25 cellular contexts compared by ENCODE assay signal in genomic region chr7:10802011-10802410, GRCh38.
"Had no signal": no experiment of that assay in that cellular context is flagged by ENCODE, and none has a peak within 500 bp of the region (broad histone marks: within the 10 kb centered on the region; RNA-seq: fewer than 3 reads in every experiment).

No MANE protein-coding gene starts in this region.

- H3K27me3 ChIP-seq: adrenal gland, body of pancreas had no signal

- H3K27ac ChIP-seq: adrenal gland, body of pancreas, KMS-11 had no signal

- H3K4me3 Mint-ChIP-seq: activated CD8-positive, alpha-beta T cell treated with anti-CD3 and anti-CD28 coated beads for 36 hours; activated naive CD4-positive, alpha-beta T cell treated with anti-CD3 and anti-CD28 coated beads, Interleukin-2, amount 10 ng/mL, durations not matched to agents 7 days and 5 days; activated naive CD8-positive, alpha-beta T cell treated with anti-CD3 and anti-CD28 coated beads, Interleukin-2, amount 10 ng/mL, durations not matched to agents 7 days and 5 days; activated T-cell treated with anti-CD3 and anti-CD28 coated beads, Interleukin-2, amount 50 U/mL, for 72 hours; IgD-negative memory B cell; T-helper 1 cell treated with Interleukin-12 subunit alpha and Interleukin-12 subunit beta and Interleukin-4 antibody, amounts not matched to agents 30 μg/mL and 1 μg/mL, for 36 hours had no signal

- H3K36me3 Mint-ChIP-seq: activated naive CD4-positive, alpha-beta T cell treated with anti-CD3 and anti-CD28 coated beads, Interleukin-2, amount 10 ng/mL, durations not matched to agents 7 days and 5 days; activated naive CD8-positive, alpha-beta T cell treated with anti-CD3 and anti-CD28 coated beads, Interleukin-2, amount 10 ng/mL, durations not matched to agents 7 days and 5 days had no signal

- H3K4me3 ChIP-seq: adrenal gland, body of pancreas, MG63 had no signal

- H3K9me3 Mint-ChIP-seq: activated CD8-positive, alpha-beta T cell treated with anti-CD3 and anti-CD28 coated beads for 36 hours; activated naive CD4-positive, alpha-beta T cell treated with anti-CD3 and anti-CD28 coated beads, Interleukin-2, amount 10 ng/mL, durations not matched to agents 7 days and 5 days; activated naive CD8-positive, alpha-beta T cell treated with anti-CD3 and anti-CD28 coated beads, Interleukin-2, amount 10 ng/mL, durations not matched to agents 7 days and 5 days; activated T-cell treated with anti-CD3 and anti-CD28 coated beads, Interleukin-2, amount 50 U/mL, for 72 hours; activated T-helper 2 cell treated with anti-CD3 and anti-CD28 coated beads, Interferon-gamma antibody, Interleukin-2, Interleukin-4, amounts not matched to agents 10 μg/mL and 5 μg/mL and 100 μg/mL, durations not matched to agents 14 hours and 24 hours and 36 hours; IgD-negative memory B cell; T-helper 1 cell treated with Interleukin-12 subunit alpha and Interleukin-12 subunit beta and Interleukin-4 antibody, amounts not matched to agents 30 μg/mL and 1 μg/mL, for 36 hours had no signal

- H3K9me3 ChIP-seq: adrenal gland, body of pancreas, MG63 had no signal

- DNase-seq: activated CD4-positive, alpha-beta T cell treated with anti-CD3 and anti-CD28 coated beads for 4 hours; activated CD8-positive, alpha-beta memory T cell treated with anti-CD3 and anti-CD28 coated beads, Interleukin-2, amount 50 U/mL, for 4 hours; activated CD8-positive, alpha-beta T cell treated with anti-CD3 and anti-CD28 coated beads for 36 hours; activated gamma-delta T cell treated with Interleukin-2 at 50 U/mL for 16 hours; activated naive CD4-positive, alpha-beta T cell treated with anti-CD3 and anti-CD28 coated beads, Interleukin-2, amount 10 ng/mL, durations not matched to agents 7 days and 5 days; activated naive CD8-positive, alpha-beta T cell treated with anti-CD3 and anti-CD28 coated beads, Interleukin-2, amount 10 ng/mL, durations not matched to agents 7 days and 5 days; activated T-cell treated with anti-CD3 and anti-CD28 coated beads, Interleukin-2, amount 50 U/mL, for 72 hours; adrenal gland; anterior cingulate cortex; body of pancreas; MV-4-11; NCI-H1092 treated with DMSO at 0.1 percent for 48 hours; NCI-H1436; NCI-H1694 treated with DMSO at 0.1 percent for 48 hours; NCI-H2029 treated with DMSO at 0.1 percent for 48 hours; NCI-H510A treated with DMSO at 0.1 percent for 48 hours; NCI-H69; SHP77 treated with DMSO at 0.1 percent for 48 hours had no signal

- H3K4me1 Mint-ChIP-seq: activated naive CD4-positive, alpha-beta T cell treated with anti-CD3 and anti-CD28 coated beads, Interleukin-2, amount 10 ng/mL, durations not matched to agents 7 days and 5 days; activated naive CD8-positive, alpha-beta T cell treated with anti-CD3 and anti-CD28 coated beads, Interleukin-2, amount 10 ng/mL, durations not matched to agents 7 days and 5 days; IgD-negative memory B cell had no signal

- H3K27ac Mint-ChIP-seq: activated CD8-positive, alpha-beta T cell treated with anti-CD3 and anti-CD28 coated beads for 36 hours; activated naive CD4-positive, alpha-beta T cell treated with anti-CD3 and anti-CD28 coated beads, Interleukin-2, amount 10 ng/mL, durations not matched to agents 7 days and 5 days; activated naive CD8-positive, alpha-beta T cell treated with anti-CD3 and anti-CD28 coated beads, Interleukin-2, amount 10 ng/mL, durations not matched to agents 7 days and 5 days; activated T-cell treated with anti-CD3 and anti-CD28 coated beads, Interleukin-2, amount 50 U/mL, for 72 hours; activated T-helper 2 cell treated with anti-CD3 and anti-CD28 coated beads, Interferon-gamma antibody, Interleukin-2, Interleukin-4, amounts not matched to agents 10 μg/mL and 5 μg/mL and 100 μg/mL, durations not matched to agents 14 hours and 24 hours and 36 hours; IgD-negative memory B cell; T-helper 1 cell treated with Interleukin-12 subunit alpha and Interleukin-12 subunit beta and Interleukin-4 antibody, amounts not matched to agents 30 μg/mL and 1 μg/mL, for 36 hours had no signal

- H3K36me3 ChIP-seq: adrenal gland, MG63 had no signal

- H3K4me2 ChIP-seq: KMS-11 had no signal

- ATAC-seq: activated CD4-positive, CD25-positive, alpha-beta regulatory T cell treated with anti-CD3 and anti-CD28 coated beads, Interleukin-2, amount 50 U/mL, for 24 hours; activated CD8-positive, alpha-beta T cell treated with anti-CD3 and anti-CD28 coated beads for 36 hours; activated T-cell treated with anti-CD3 and anti-CD28 coated beads, Interleukin-2, amount 50 U/mL, for 72 hours; body of pancreas; PC-3 had no signal

- H3K27me3 Mint-ChIP-seq: activated naive CD4-positive, alpha-beta T cell treated with anti-CD3 and anti-CD28 coated beads, Interleukin-2, amount 10 ng/mL, durations not matched to agents 7 days and 5 days; IgD-negative memory B cell had no signal

- H3K4me1 ChIP-seq: adrenal gland, body of pancreas had no signal
